1 cellular context compared by ENCODE assay signal in genomic region chr3:64456674-64457073, GRCh38.
TF ChIP-seq lines count a peak whose summit lies in the region.

No MANE protein-coding gene starts in this region.

TF ChIP-seq in GM23338, 12 proteins besides CTCF, POLR2A, EP300 and RAD21 (continued from another document):
- no peak for TF ChIP-seq ZNF462 (CRISPR knock-in tag; IDR thresholded peaks at IDR 0.05)
